Comparison of ENCODE assay signal across 23 cellular contexts in the genomic region with DNA sequence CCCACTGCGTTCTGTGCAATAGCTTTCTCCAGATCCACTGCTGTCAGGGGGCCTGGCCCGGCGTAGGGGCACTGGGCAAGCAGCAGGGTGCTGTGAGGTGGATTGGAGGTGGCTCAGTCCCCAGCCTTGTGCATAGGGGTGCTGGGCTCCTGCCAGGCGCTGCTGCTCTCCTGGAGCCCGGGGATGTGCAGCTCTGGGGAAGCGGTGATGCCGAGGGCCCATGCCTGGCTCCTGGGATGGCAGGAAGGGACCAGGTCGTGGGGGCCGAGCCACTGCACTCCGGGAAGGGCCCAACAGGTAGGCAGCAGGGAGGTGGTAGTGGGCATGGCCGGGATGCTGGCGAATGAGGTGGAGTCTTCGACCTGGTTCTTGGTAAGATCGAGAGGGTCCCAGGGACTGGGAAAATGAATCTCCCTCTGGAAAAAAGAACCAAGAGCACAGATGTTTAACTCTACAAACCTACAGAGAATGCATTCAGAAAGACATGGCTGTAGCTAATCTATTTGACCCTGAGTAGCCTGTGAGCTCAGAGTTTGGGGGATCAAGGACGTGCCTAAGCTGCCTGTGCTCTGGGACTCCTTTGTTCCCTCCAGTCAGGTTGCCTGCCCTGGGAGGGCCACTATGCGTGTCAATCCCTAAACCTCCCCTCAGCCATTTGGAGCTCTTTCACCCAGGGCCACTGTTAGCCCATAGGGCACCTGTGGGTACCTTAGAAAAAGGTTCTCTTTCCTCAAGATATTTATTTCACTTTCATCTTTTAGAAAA. TPM values are rescaled to one million over a fixed set of nuclear protein-coding genes. Genes with fewer than 3 reads are reported as not detected.
DNase-seq lines count a peak whose midpoint lies in the region; ATAC-seq, FAIRE-seq and TF ChIP-seq lines count a peak whose summit lies in the region.
"Had no signal": no experiment of that assay in that cellular context is flagged by ENCODE, and none has a peak within 500 bp of the region (broad histone marks: within the 10 kb centered on the region; RNA-seq: fewer than 3 reads in every experiment).

No MANE protein-coding gene starts in this region.

- peak overlapping the region; percentile 55 for H3K27ac Mint-ChIP-seq in neural progenitor cell

- no peaks in the 10 kb centered on the region for H3K9me3 Mint-ChIP-seq in neural progenitor cell
- H3K9me3 Mint-ChIP-seq: CD4-positive, alpha-beta memory T cell had no signal

- BruUV-seq in HepG2 (replicated peaks; lab: Mats Ljungman, UMichigan) = no TSS peak

- H3K79me2 ChIP-seq in HepG2 (ENCODE audit: insufficient read depth, low read length) (peaks cover 31% of the 10 kb centered on the region), neural progenitor cell (ENCODE audit: low read depth) (no peaks in the 10 kb centered on the region)

- H3K27ac ChIP-seq in HepG2 (ENCODE audit: extremely low read length, insufficient read depth, low read length) = peak overlapping the region; percentile 39
- H3K27ac ChIP-seq in right lobe of liver = no peak overlapping the region
- H3K27ac ChIP-seq in WERI-Rb-1 = peak overlapping the region; percentile 35
- no peak overlapping the region for H3K27ac ChIP-seq in neural progenitor cell
- H3K27ac ChIP-seq in stomach = no peak overlapping the region
- H3K27ac ChIP-seq: 22Rv1 had no signal

- in situ Hi-C loops in HepG2 (cut with HindIII; ENCODE audit: extremely low pct_ligation_motif_present, low pct_unique_long_range_greater_than_20kb) = no loop called here
- in situ Hi-C loops in GM13977 (cut with MboI; ENCODE audit: low pct_unique_long_range_greater_than_20kb, low sequenced_read_pairs, unreplicated experiment) = no loop called here

- TF ChIP-seq POLR2A in HepG2 (IDR thresholded peaks at IDR 0.05; ENCODE audit: insufficient read depth in 1 of 2, low read depth in 2 of 2, low read length in 2 of 2) (no peak), right lobe of liver (IDR thresholded peaks at IDR 0.05) (no peak), stomach (IDR thresholded peaks at IDR 0.05) (no peak)

- H3K9me3 ChIP-seq in HepG2 (ENCODE audit: low read length) (no peaks in the 10 kb centered on the region), right lobe of liver (no peaks in the 10 kb centered on the region), WERI-Rb-1 (ENCODE audit: severe bottlenecking) (no peaks in the 10 kb centered on the region), neural progenitor cell (ENCODE audit: low read depth) (no peaks in the 10 kb centered on the region), MG63 (no peaks in the 10 kb centered on the region), stomach (no peaks in the 10 kb centered on the region)

- WGBS in HepG2 (ENCODE audit: low lambda C conversion rate) = 94% methylated on average over 16 of the region's 16 CpGs
- 94% methylated on average over 5 of the region's 16 CpGs for WGBS in right lobe of liver (ENCODE audit: insufficient coverage, low coverage, low lambda C conversion rate, missing lambda C conversion rate)
- 90 to 93% (median 91%) methylated on average over 8 to 16 of the region's 16 CpGs for WGBS in stomach, 5 donors

- H2AFZ ChIP-seq in HepG2 (ENCODE audit: low read length) = no peak overlapping the region
- H2AFZ ChIP-seq in neural progenitor cell (replicated peaks) = no peak overlapping the region

- DNase-seq in HepG2 (ENCODE audit: low spot score) (peak; percentile 50), right lobe of liver (no peak), GM13977 (ENCODE audit: low spot score) (peak; percentile 24), WERI-Rb-1 (peak; percentile 53), neural progenitor cell (ENCODE audit: low spot score) (peak; percentile 46), MG63 (no peak), stomach (no peak)
- no peak for DNase-seq in activated CD4-positive, alpha-beta T cell treated with anti-CD3 and anti-CD28 coated beads for 48 hours
- DNase-seq: C1 segment of cervical spinal cord; Calu3; CD4-positive, alpha-beta memory T cell; COR-L47; DMS153; DND-41; GOT3; HCEC 1CT had no signal

- H3K36me3 ChIP-seq in HepG2 (replicated peaks in 1 of 2; ENCODE audit: control insufficient read depth in 1 of 2, insufficient read depth in 2 of 2, low read length in 2 of 2) (peaks cover 69 to 90% of the 10 kb centered on the region in 2 experiments), right lobe of liver (peaks cover 0 to 24% (median 6%) of the 10 kb centered on the region in 4 donors), WERI-Rb-1 (no peaks in the 10 kb centered on the region), neural progenitor cell (no peaks in the 10 kb centered on the region), MG63 (no peaks in the 10 kb centered on the region), stomach (peaks cover 0 to 33% (median 26%) of the 10 kb centered on the region in 4 donors)

- intact Hi-C loops in HepG2 (cut with micrococcal nuclease; ENCODE audit: unreplicated experiment) (no loop called here), right lobe of liver (cut with DNase I) (loop anchor here in 1 of 2 donors (10.0 kb wide), 1 partner anchor 66 kb away; no protein-coding TSS in a partner anchor), stomach (cut with DNase I; ENCODE audit: low total_unique reads) (no loop called here)

- H3K4me1 Mint-ChIP-seq in neural progenitor cell = peaks cover 12% of the 10 kb centered on the region

- TF ChIP-seq EP300 in HepG2 (IDR thresholded peaks at IDR 0.05; ENCODE audit: low read depth in 2 of 2, low read length in 2 of 2) = no peak
- TF ChIP-seq EP300 in HepG2 (CRISPR knock-in tag; IDR thresholded peaks at IDR 0.05; ENCODE audit: borderline replicate concordance) = no peak
- no peak for TF ChIP-seq EP300 in stomach (IDR thresholded peaks at IDR 0.05)

- POLR2A ChIA-PET in HepG2 (lab: Yijun Ruan, JAX) = interaction anchor here (1.4 to 3.7 kb wide), 5 partner anchors 11 to 59 kb away, joined by 4 to 15 read pairs (median 6); partner anchors contain the start of gene RNF43

- H4K20me1 ChIP-seq in HepG2 (ENCODE audit: insufficient read depth, low read length) = no peaks in the 10 kb centered on the region
- no peaks in the 10 kb centered on the region for H4K20me1 ChIP-seq in neural progenitor cell (ENCODE audit: low read depth)

- H3K9ac ChIP-seq in HepG2 (ENCODE audit: insufficient read depth, low read depth, low read length) (no peak overlapping the region), neural progenitor cell (no peak overlapping the region)

- CTCF ChIA-PET in HepG2 (lab: Yijun Ruan, JAX; ENCODE audit: low intra/inter-chr PET ratio, low total read pairs) = no interaction called here

- ATAC-seq in HepG2 = peak; percentile 65
- ATAC-seq in right lobe of liver = no peak

- peaks cover 8% of the 10 kb centered on the region for H3K27me3 Mint-ChIP-seq in neural progenitor cell (ENCODE audit: insufficient read depth, low read depth)
- H3K27me3 Mint-ChIP-seq: CD4-positive, alpha-beta memory T cell had no signal

- H3K36me3 Mint-ChIP-seq in neural progenitor cell = peaks cover 3% of the 10 kb centered on the region

- no peak overlapping the region for H3K4me3 ChIP-seq in HepG2 (replicated peaks in 1 of 3; ENCODE audit: insufficient read depth in 1 of 3, low read depth in 2 of 3, low read length in 3 of 3)
- no peak overlapping the region for H3K4me3 ChIP-seq in right lobe of liver
- no peak overlapping the region for H3K4me3 ChIP-seq in WERI-Rb-1 (ENCODE audit: low read depth, low read length)
- H3K4me3 ChIP-seq in neural progenitor cell = no peak overlapping the region
- no peak overlapping the region for H3K4me3 ChIP-seq in MG63
- H3K4me3 ChIP-seq in stomach = no peak overlapping the region

- H3K4me2 ChIP-seq in HepG2 (ENCODE audit: low read depth, low read length) (no peak overlapping the region), neural progenitor cell (no peak overlapping the region)

- TF ChIP-seq RAD21 in HepG2 (CRISPR knock-in tag; IDR thresholded peaks at IDR 0.05) = no peak

- H3K4me1 ChIP-seq in HepG2 (ENCODE audit: insufficient read depth, low read length) (peaks cover 60% of the 10 kb centered on the region), right lobe of liver (no peaks in the 10 kb centered on the region), neural progenitor cell (peaks cover 4% of the 10 kb centered on the region), stomach (peaks cover 0 to 2% (median 1%) of the 10 kb centered on the region in 4 donors)

- no peak overlapping the region for H3K4me3 Mint-ChIP-seq in neural progenitor cell
- H3K4me3 Mint-ChIP-seq: CD4-positive, alpha-beta memory T cell had no signal

- FAIRE-seq in HepG2 (lab: Jason Lieb, UNC) = no peak
- FAIRE-seq: A204.1, G401.6, GM12892, GM19239, H54 had no signal

- H3K27me3 ChIP-seq in HepG2 (ENCODE audit: control insufficient read depth in 1 of 2, insufficient read depth in 2 of 2, low read length in 2 of 2) (no peaks in the 10 kb centered on the region), right lobe of liver (no peaks in the 10 kb centered on the region), WERI-Rb-1 (ENCODE audit: insufficient read depth, low read depth, severe bottlenecking) (no peaks in the 10 kb centered on the region), neural progenitor cell (no peaks in the 10 kb centered on the region), MG63 (no peaks in the 10 kb centered on the region), stomach (no peaks in the 10 kb centered on the region)

- H3F3A ChIP-seq in neural progenitor cell (ENCODE audit: low read depth) = peaks cover 4% of the 10 kb centered on the region

- TF ChIP-seq CTCF in HepG2 (CRISPR knock-in tag; IDR thresholded peaks at IDR 0.05) = no peak
- no peak for TF ChIP-seq CTCF in right lobe of liver (IDR thresholded peaks at IDR 0.05)
- no peak for TF ChIP-seq CTCF in GM13977 (IDR thresholded peaks at IDR 0.05; ENCODE audit: extremely low read depth, insufficient read depth, missing control alignments)
- TF ChIP-seq CTCF in WERI-Rb-1 (IDR thresholded peaks at IDR 0.05; ENCODE audit: low read depth, low read length) = no peak
- TF ChIP-seq CTCF in neural progenitor cell (IDR thresholded peaks at IDR 0.05) = no peak
- TF ChIP-seq CTCF in stomach (IDR thresholded peaks at IDR 0.05) = no peak

RNA-seq across cellular contexts. Expression of gene SUPT4H1, which starts 6.6 kb away (rescaled TPM):
- total RNA-seq in HepG2 (2016; rRNA removed; fragmentation: Illumina TruSeq; extraction: Trizol) (155 and 252 TPM in 2 replicates), right lobe of liver (10 to 100 TPM; 24.8 to 50.9 (median 37.0) TPM), neural progenitor cell (ENCODE audit: low replicate concordance) (60.2 and 103 TPM in 2 replicates), stomach (10 to 100 TPM in 3 of 5 donors, 1 to 10 TPM in 2; 6.7 to 51.1 (median 23.3) TPM)
- total RNA-seq in HepG2 (2016; cell fraction: cytosol; rRNA removed; fragmentation: Illumina TruSeq; extraction: Trizol; ENCODE audit: low read depth) = 72.2 and 76.4 TPM in 2 replicates
- 169 and 290 TPM in 2 replicates for total RNA-seq in HepG2 (2016; cell fraction: insoluble cytoplasmic fraction; rRNA removed; fragmentation: Illumina TruSeq; extraction: Trizol)
- 130 and 134 TPM in 2 replicates for total RNA-seq in HepG2 (2016; cell fraction: membrane; rRNA removed; fragmentation: Illumina TruSeq; extraction: Trizol)
- total RNA-seq in HepG2 (2016; cell fraction: nucleus; rRNA removed; fragmentation: Illumina TruSeq; extraction: Trizol) = 74.4 and 75.7 TPM in 2 replicates
- polyA plus RNA-seq in HepG2 (2011; rRNA removed) (231 and 244 TPM in 2 replicates), stomach (10 to 100 TPM; 68.9 to 80.9 (median 78.2) TPM)
- polyA plus RNA-seq in HepG2 (2011; cell fraction: cytosol; rRNA removed) = 148 and 229 TPM in 2 replicates
- 65.5 and 71.0 TPM in 2 replicates for polyA plus RNA-seq in HepG2 (2011; cell fraction: nucleus; rRNA removed)
- 227 and 249 TPM in 2 replicates for polyA plus RNA-seq in HepG2 (2012)
- 105 and 107 TPM in 2 replicates for polyA plus RNA-seq in HepG2 (2016; cell fraction: cytosol; fragmentation: Illumina TruSeq; extraction: Trizol; ENCODE audit: low read depth)
- 309 and 341 TPM in 2 replicates for polyA plus RNA-seq in HepG2 (2016; cell fraction: insoluble cytoplasmic fraction; fragmentation: Illumina TruSeq; extraction: Trizol; ENCODE audit: low read depth)
- polyA plus RNA-seq in HepG2 (2016; cell fraction: membrane; fragmentation: Illumina TruSeq; extraction: Trizol; ENCODE audit: low read depth) = 144 and 156 TPM in 2 replicates
- polyA plus RNA-seq in HepG2 (2016; cell fraction: nucleus; fragmentation: Illumina TruSeq; extraction: Trizol; ENCODE audit: insufficient read depth, low read depth) = 164 and 191 TPM in 2 replicates
- polyA minus RNA-seq in HepG2 (2011; rRNA and poly(A)+ RNA removed; ENCODE audit: low replicate concordance) = 68.7 and 109 TPM in 2 replicates
- polyA minus RNA-seq in HepG2 (2011; cell fraction: cytosol; rRNA and poly(A)+ RNA removed) = 45.1 and 56.8 TPM in 2 replicates
- 51.9 and 61.5 TPM in 2 replicates for polyA minus RNA-seq in HepG2 (2011; cell fraction: nucleus; rRNA and poly(A)+ RNA removed)
- 97.2 and 170 TPM in 2 replicates for total RNA-seq in MG63 (2014; rRNA removed; shearing (Covaris generic); ENCODE audit: low replicate concordance)

RNA-seq across cellular contexts. Expression of gene TSPOAP1, which starts 30.0 kb away (rescaled TPM):
- total RNA-seq in HepG2 (2016; rRNA removed; fragmentation: Illumina TruSeq; extraction: Trizol) (not detected in 2 replicates), right lobe of liver (1 to 10 TPM in 5 of 6 experiments, under 1 TPM in 1; 0.87 to 8.3 (median 3.8) TPM), neural progenitor cell (ENCODE audit: low replicate concordance) (13.8 and 48.7 TPM in 2 replicates), stomach (10 to 100 TPM in 3 of 5 donors, 1 to 10 TPM in 1, not detected in 1; 9.0 to 68.8 (median 16.3) TPM)
- not detected in 2 replicates for total RNA-seq in HepG2 (2016; cell fraction: cytosol; rRNA removed; fragmentation: Illumina TruSeq; extraction: Trizol; ENCODE audit: low read depth)
- not detected in 2 replicates for total RNA-seq in HepG2 (2016; cell fraction: insoluble cytoplasmic fraction; rRNA removed; fragmentation: Illumina TruSeq; extraction: Trizol)
- total RNA-seq in HepG2 (2016; cell fraction: membrane; rRNA removed; fragmentation: Illumina TruSeq; extraction: Trizol) = not detected in 2 replicates
- total RNA-seq in HepG2 (2016; cell fraction: nucleus; rRNA removed; fragmentation: Illumina TruSeq; extraction: Trizol) = not detected in 2 replicates
- polyA plus RNA-seq in HepG2 (2011; rRNA removed) (0.25 TPM in 1 of 2 replicates, not detected in the other), stomach (10 to 100 TPM in 1 of 3 donors, 1 to 10 TPM in 2; 6.5 to 26.0 (median 8.9) TPM)
- 0.03 TPM in 1 of 2 replicates, not detected in the other for polyA plus RNA-seq in HepG2 (2011; cell fraction: cytosol; rRNA removed)
- polyA plus RNA-seq in HepG2 (2011; cell fraction: nucleus; rRNA removed) = 0.09 and 0.50 TPM in 2 replicates
- 0.03 TPM in 1 of 2 replicates, not detected in the other for polyA plus RNA-seq in HepG2 (2012)
- polyA plus RNA-seq in HepG2 (2016; cell fraction: cytosol; fragmentation: Illumina TruSeq; extraction: Trizol; ENCODE audit: low read depth) = not detected in 2 replicates
- polyA plus RNA-seq in HepG2 (2016; cell fraction: insoluble cytoplasmic fraction; fragmentation: Illumina TruSeq; extraction: Trizol; ENCODE audit: low read depth) = not detected in 2 replicates
- polyA plus RNA-seq in HepG2 (2016; cell fraction: membrane; fragmentation: Illumina TruSeq; extraction: Trizol; ENCODE audit: low read depth) = not detected in 2 replicates
- polyA plus RNA-seq in HepG2 (2016; cell fraction: nucleus; fragmentation: Illumina TruSeq; extraction: Trizol; ENCODE audit: insufficient read depth, low read depth) = not detected in 2 replicates
- polyA minus RNA-seq in HepG2 (2011; rRNA and poly(A)+ RNA removed; ENCODE audit: low replicate concordance) = 0.26 TPM in 1 of 2 replicates, not detected in the other
- not detected in 2 replicates for polyA minus RNA-seq in HepG2 (2011; cell fraction: cytosol; rRNA and poly(A)+ RNA removed)
- under 0.01 TPM in 1 of 2 replicates, not detected in the other for polyA minus RNA-seq in HepG2 (2011; cell fraction: nucleus; rRNA and poly(A)+ RNA removed)
- 7.0 and 31.1 TPM in 2 replicates for total RNA-seq in MG63 (2014; rRNA removed; shearing (Covaris generic); ENCODE audit: low replicate concordance)
- total RNA-seq: Calu3 had no signal

RNA-seq across cellular contexts. Expression of gene RNF43, which starts 58.7 kb away (rescaled TPM):
- total RNA-seq in HepG2 (2016; rRNA removed; fragmentation: Illumina TruSeq; extraction: Trizol) (51.4 and 53.4 TPM in 2 replicates), right lobe of liver (10 to 100 TPM in 2 of 6 experiments, 1 to 10 TPM in 4; 1.7 to 11.5 (median 6.0) TPM), neural progenitor cell (ENCODE audit: low replicate concordance) (0.50 TPM in 1 of 2 replicates, not detected in the other), stomach (100 to 1,000 TPM in 1 of 5 donors, 10 to 100 TPM in 2, 1 to 10 TPM in 2; 6.4 to 269 (median 12.6) TPM)
- total RNA-seq in HepG2 (2016; cell fraction: cytosol; rRNA removed; fragmentation: Illumina TruSeq; extraction: Trizol; ENCODE audit: low read depth) = 10.8 and 11.5 TPM in 2 replicates
- total RNA-seq in HepG2 (2016; cell fraction: insoluble cytoplasmic fraction; rRNA removed; fragmentation: Illumina TruSeq; extraction: Trizol) = 41.4 and 52.0 TPM in 2 replicates
- total RNA-seq in HepG2 (2016; cell fraction: membrane; rRNA removed; fragmentation: Illumina TruSeq; extraction: Trizol) = 25.5 and 28.6 TPM in 2 replicates
- total RNA-seq in HepG2 (2016; cell fraction: nucleus; rRNA removed; fragmentation: Illumina TruSeq; extraction: Trizol) = 113 and 134 TPM in 2 replicates
- polyA plus RNA-seq in HepG2 (2011; rRNA removed) (29.3 and 31.0 TPM in 2 replicates), stomach (1 to 10 TPM in 2 of 3 donors, under 1 TPM in 1; 0.92 to 3.3 (median 2.0) TPM)
- polyA plus RNA-seq in HepG2 (2011; cell fraction: cytosol; rRNA removed) = 18.3 and 25.7 TPM in 2 replicates
- polyA plus RNA-seq in HepG2 (2011; cell fraction: nucleus; rRNA removed) = 81.6 and 101 TPM in 2 replicates
- 35.6 and 44.8 TPM in 2 replicates for polyA plus RNA-seq in HepG2 (2012)
- 2.5 and 3.4 TPM in 2 replicates for polyA plus RNA-seq in HepG2 (2016; cell fraction: cytosol; fragmentation: Illumina TruSeq; extraction: Trizol; ENCODE audit: low read depth)
- polyA plus RNA-seq in HepG2 (2016; cell fraction: insoluble cytoplasmic fraction; fragmentation: Illumina TruSeq; extraction: Trizol; ENCODE audit: low read depth) = 29.8 and 38.5 TPM in 2 replicates
- 10.3 and 11.3 TPM in 2 replicates for polyA plus RNA-seq in HepG2 (2016; cell fraction: membrane; fragmentation: Illumina TruSeq; extraction: Trizol; ENCODE audit: low read depth)
- 110 and 118 TPM in 2 replicates for polyA plus RNA-seq in HepG2 (2016; cell fraction: nucleus; fragmentation: Illumina TruSeq; extraction: Trizol; ENCODE audit: insufficient read depth, low read depth)
- polyA minus RNA-seq in HepG2 (2011; rRNA and poly(A)+ RNA removed; ENCODE audit: low replicate concordance) = 0.12 and 47.2 TPM in 2 replicates
- polyA minus RNA-seq in HepG2 (2011; cell fraction: cytosol; rRNA and poly(A)+ RNA removed) = 17.4 and 23.6 TPM in 2 replicates
- polyA minus RNA-seq in HepG2 (2011; cell fraction: nucleus; rRNA and poly(A)+ RNA removed) = 134 and 180 TPM in 2 replicates
- not detected in 2 replicates for total RNA-seq in MG63 (2014; rRNA removed; shearing (Covaris generic); ENCODE audit: low replicate concordance)
- polyA plus RNA-seq: BJ had no signal

Comparison
In these comparisons a context has a peak if more than half of its experiments do, and no peak if none do; other contexts are left out.
1. DNase-seq: peak in HepG2 (single experiment), GM13977 (single experiment), WERI-Rb-1 (single experiment) and neural progenitor cell (single experiment); none in right lobe of liver (0 of 3), MG63 (single experiment), activated CD4-positive, alpha-beta T cell treated with anti-CD3 and anti-CD28 coated beads for 48 hours (single experiment) and stomach (single experiment).
2. H3K27ac ChIP-seq: peak in HepG2 (single experiment) and WERI-Rb-1 (single experiment); none in right lobe of liver (0 of 3), neural progenitor cell (single experiment) and stomach (0 of 5).